Comparison of ENCODE assay signal across 12 cellular contexts in genomic region chr10:10804998-10805737, GRCh38.
A peak's percentile ranks its signal among the peaks of the same experiment; 100 is the strongest.
DNase-seq lines count a peak whose midpoint lies in the region; FAIRE-seq and TF ChIP-seq lines count a peak whose summit lies in the region.
"Had no signal": no experiment of that assay in that cellular context is flagged by ENCODE, and none has a peak within 500 bp of the region (broad histone marks: within the 10 kb centered on the region; RNA-seq: fewer than 3 reads in every experiment).

No MANE protein-coding gene starts in this region.

- H3K27me3 Mint-ChIP-seq in activated T-helper 1 cell treated with anti-CD3 and anti-CD28 coated beads, Interleukin-12 subunit alpha, Interleukin-12 subunit beta, Interleukin-2, Interleukin-4 antibody, amounts not matched to agents 30 ng/mL and 10 ng/mL and 1 ng/mL, durations not matched to agents 14 hours and 24 hours and 36 hours (ENCODE audit: insufficient read depth): no peaks in the 10 kb centered on the region
- H3K27me3 Mint-ChIP-seq in activated CD4-positive, alpha-beta memory T cell treated with anti-CD3 and anti-CD28 coated beads, Interleukin-2, amount 10 ng/mL, durations not matched to agents 7 days and 5 days: peaks cover 4% of the 10 kb centered on the region

- H3K27ac ChIP-seq in sigmoid colon: peak overlapping the region; percentile 45 to 70 (median 70)
- H3K27ac ChIP-seq: gastrocnemius medialis, WERI-Rb-1 had no signal

- CTCF ChIA-PET in activated CD4-positive, alpha-beta memory T cell treated with anti-CD3 and anti-CD28 coated beads, Interleukin-2, amount 10 ng/mL, durations not matched to agents 7 days and 5 days (lab: Charles Lee): no interaction called here

- H3K9me3 Mint-ChIP-seq in activated T-helper 1 cell treated with anti-CD3 and anti-CD28 coated beads, Interleukin-12 subunit alpha, Interleukin-12 subunit beta, Interleukin-2, Interleukin-4 antibody, amounts not matched to agents 30 ng/mL and 10 ng/mL and 1 ng/mL, durations not matched to agents 14 hours and 24 hours and 36 hours: no peaks in the 10 kb centered on the region
- H3K9me3 Mint-ChIP-seq in activated CD4-positive, alpha-beta memory T cell treated with anti-CD3 and anti-CD28 coated beads, Interleukin-2, amount 10 ng/mL, durations not matched to agents 7 days and 5 days: no peaks in the 10 kb centered on the region
- H3K9me3 Mint-ChIP-seq: stimulated activated naive CD8-positive, alpha-beta T cell treated with anti-CD3 and anti-CD28 coated beads, Interleukin-15, Interleukin-2, amounts not matched to agents 100 ng/mL and 50 ng/mL, for 24 hours had no signal

- TF ChIP-seq CTCF in sigmoid colon (IDR thresholded peaks at IDR 0.05): no peak

- no peak overlapping the region for H3K4me3 ChIP-seq in sigmoid colon
- H3K4me3 ChIP-seq: gastrocnemius medialis had no signal

- no peak for TF ChIP-seq EP300 in sigmoid colon (IDR thresholded peaks at IDR 0.05)

- no peaks in the 10 kb centered on the region for H3K36me3 Mint-ChIP-seq in activated T-helper 1 cell treated with anti-CD3 and anti-CD28 coated beads, Interleukin-12 subunit alpha, Interleukin-12 subunit beta, Interleukin-2, Interleukin-4 antibody, amounts not matched to agents 30 ng/mL and 10 ng/mL and 1 ng/mL, durations not matched to agents 14 hours and 24 hours and 36 hours (ENCODE audit: low read depth)
- H3K36me3 Mint-ChIP-seq in activated CD4-positive, alpha-beta memory T cell treated with anti-CD3 and anti-CD28 coated beads, Interleukin-2, amount 10 ng/mL, durations not matched to agents 7 days and 5 days (ENCODE audit: low read depth): no peaks in the 10 kb centered on the region

- no peaks in the 10 kb centered on the region for H3K4me1 Mint-ChIP-seq in activated T-helper 1 cell treated with anti-CD3 and anti-CD28 coated beads, Interleukin-12 subunit alpha, Interleukin-12 subunit beta, Interleukin-2, Interleukin-4 antibody, amounts not matched to agents 30 ng/mL and 10 ng/mL and 1 ng/mL, durations not matched to agents 14 hours and 24 hours and 36 hours (ENCODE audit: low read depth)
- no peaks in the 10 kb centered on the region for H3K4me1 Mint-ChIP-seq in activated CD4-positive, alpha-beta memory T cell treated with anti-CD3 and anti-CD28 coated beads, Interleukin-2, amount 10 ng/mL, durations not matched to agents 7 days and 5 days

- H3K9me3 ChIP-seq in sigmoid colon: no peaks in the 10 kb centered on the region
- H3K9me3 ChIP-seq: Caco-2, gastrocnemius medialis had no signal

- H3K27me3 ChIP-seq in sigmoid colon: no peaks in the 10 kb centered on the region
- H3K27me3 ChIP-seq: gastrocnemius medialis had no signal

- 20 to 57% methylated on average over 7 of the region's 7 CpGs for WGBS in sigmoid colon, 2 donors

- POLR2A ChIA-PET in activated CD4-positive, alpha-beta memory T cell treated with anti-CD3 and anti-CD28 coated beads, Interleukin-2, amount 10 ng/mL, durations not matched to agents 7 days and 5 days (lab: Charles Lee): no interaction called here

- no peak overlapping the region for H3K27ac Mint-ChIP-seq in activated T-helper 1 cell treated with anti-CD3 and anti-CD28 coated beads, Interleukin-12 subunit alpha, Interleukin-12 subunit beta, Interleukin-2, Interleukin-4 antibody, amounts not matched to agents 30 ng/mL and 10 ng/mL and 1 ng/mL, durations not matched to agents 14 hours and 24 hours and 36 hours
- H3K27ac Mint-ChIP-seq in activated CD4-positive, alpha-beta memory T cell treated with anti-CD3 and anti-CD28 coated beads, Interleukin-2, amount 10 ng/mL, durations not matched to agents 7 days and 5 days: no peak overlapping the region
- H3K27ac Mint-ChIP-seq: stimulated activated naive CD8-positive, alpha-beta T cell treated with anti-CD3 and anti-CD28 coated beads, Interleukin-15, Interleukin-2, amounts not matched to agents 100 ng/mL and 50 ng/mL, for 24 hours had no signal

- FAIRE-seq in GM12891 (lab: Jason Lieb, UNC): no peak

- H3K36me3 ChIP-seq in sigmoid colon: no peaks in the 10 kb centered on the region
- H3K36me3 ChIP-seq: gastrocnemius medialis, WERI-Rb-1 had no signal

- TF ChIP-seq POLR2A in GM12891 (IDR thresholded peaks at IDR 0.05; ENCODE audit: low read depth, low read length): no peak
- TF ChIP-seq POLR2A in sigmoid colon (IDR thresholded peaks at IDR 0.05): no peak

- intact Hi-C loops in sigmoid colon (cut with DNase I): no loop called here
- intact Hi-C loops in activated T-helper 1 cell treated with anti-CD3 and anti-CD28 coated beads, Interleukin-12 subunit alpha, Interleukin-12 subunit beta, Interleukin-2, Interleukin-4 antibody, amounts not matched to agents 30 ng/mL and 10 ng/mL and 1 ng/mL, durations not matched to agents 14 hours and 24 hours and 36 hours (cut with micrococcal nuclease): no loop called here

- no peak overlapping the region for H3K4me3 Mint-ChIP-seq in activated T-helper 1 cell treated with anti-CD3 and anti-CD28 coated beads, Interleukin-12 subunit alpha, Interleukin-12 subunit beta, Interleukin-2, Interleukin-4 antibody, amounts not matched to agents 30 ng/mL and 10 ng/mL and 1 ng/mL, durations not matched to agents 14 hours and 24 hours and 36 hours
- no peak overlapping the region for H3K4me3 Mint-ChIP-seq in activated CD4-positive, alpha-beta memory T cell treated with anti-CD3 and anti-CD28 coated beads, Interleukin-2, amount 10 ng/mL, durations not matched to agents 7 days and 5 days
- H3K4me3 Mint-ChIP-seq: stimulated activated naive CD8-positive, alpha-beta T cell treated with anti-CD3 and anti-CD28 coated beads, Interleukin-15, Interleukin-2, amounts not matched to agents 100 ng/mL and 50 ng/mL, for 24 hours had no signal

- H3K4me1 ChIP-seq in sigmoid colon: peaks cover 0 to 56% (median 36%) of the 10 kb centered on the region in 4 donors
- H3K4me1 ChIP-seq: Caco-2 had no signal

- DNase-seq in GM12891 (ENCODE audit: insufficient read length, low spot score) (no peak), SW 1271 (lab: John Stamatoyannopoulos, UW) (peak; percentile 43 to 79), glomerular visceral epithelial cell (ENCODE audit: extremely low spot score) (peak; percentile 23), sigmoid colon (no peak), hepatic stellate cell (ENCODE audit: low spot score) (no peak)
- no peak for DNase-seq in activated T-helper 1 cell treated with anti-CD3 and anti-CD28 coated beads, Interleukin-12 subunit alpha, Interleukin-12 subunit beta, Interleukin-2, Interleukin-4 antibody, amounts not matched to agents 30 ng/mL and 10 ng/mL and 1 ng/mL, durations not matched to agents 14 hours and 24 hours and 36 hours (ENCODE audit: low spot score)
- no peak for DNase-seq in activated CD4-positive, alpha-beta memory T cell treated with anti-CD3 and anti-CD28 coated beads, Interleukin-2, amount 10 ng/mL, durations not matched to agents 7 days and 5 days
- DNase-seq in activated naive CD4-positive, alpha-beta T cell treated with anti-CD3 and anti-CD28 coated beads, Interleukin-2, amount 50 U/mL, for 16 hours: no peak
- DNase-seq: gastrocnemius medialis, WERI-Rb-1 had no signal

TF ChIP-seq in GM12891, 5 proteins besides CTCF, POLR2A, EP300 and RAD21:
- TF ChIP-seq SPI1 (IDR thresholded peaks at IDR 0.05; ENCODE audit: low read depth, low read length) (peak; percentile 78), POLR2AphosphoS5 (IDR thresholded peaks at IDR 0.05; ENCODE audit: low read depth, low read length) (no peak), TAF1 (IDR thresholded peaks at IDR 0.05; ENCODE audit: low read depth, low read length) (no peak)

Comparison
In these comparisons a context has a peak if more than half of its experiments do, and no peak if none do; other contexts are left out.
1. DNase-seq: peak in SW 1271 (2 of 2) and glomerular visceral epithelial cell (single experiment); none in GM12891 (single experiment), sigmoid colon (single experiment), activated T-helper 1 cell treated with anti-CD3 and anti-CD28 coated beads, Interleukin-12 subunit alpha, Interleukin-12 subunit beta, Interleukin-2, Interleukin-4 antibody, amounts not matched to agents 30 ng/mL and 10 ng/mL and 1 ng/mL, durations not matched to agents 14 hours and 24 hours and 36 hours (single experiment), activated CD4-positive, alpha-beta memory T cell treated with anti-CD3 and anti-CD28 coated beads, Interleukin-2, amount 10 ng/mL, durations not matched to agents 7 days and 5 days (single experiment), hepatic stellate cell (single experiment) and activated naive CD4-positive, alpha-beta T cell treated with anti-CD3 and anti-CD28 coated beads, Interleukin-2, amount 50 U/mL, for 16 hours (single experiment).